Comparison of ENCODE assay signal across 2 cellular contexts in genomic region chr2:138615257-138615656, GRCh38.
TF ChIP-seq lines count a peak whose summit lies in the region.

No MANE protein-coding gene starts in this region.

TF ChIP-seq in IMR-90, 13 proteins besides CTCF, POLR2A, EP300 and RAD21:
- TF ChIP-seq CEBPB (IDR thresholded peaks at IDR 0.05; ENCODE audit: low read depth, low read length) (no peak), NFE2L2 (IDR thresholded peaks at IDR 0.05; ENCODE audit: low read depth, low read length) (no peak), BHLHE40 (IDR thresholded peaks at IDR 0.05; ENCODE audit: low read depth, low read length) (no peak), FOS (IDR thresholded peaks at IDR 0.05; ENCODE audit: low read depth, low read length) (no peak), MAFK (IDR thresholded peaks at IDR 0.05; ENCODE audit: low read depth, low read length) (no peak), ELK1 (IDR thresholded peaks at IDR 0.05; ENCODE audit: borderline replicate concordance, low read depth, low read length) (no peak), CHD1 (IDR thresholded peaks at IDR 0.05; ENCODE audit: low read depth, low read length) (no peak), MAZ (IDR thresholded peaks at IDR 0.05; ENCODE audit: borderline replicate concordance, low read depth, low read length) (no peak), RFX5 (IDR thresholded peaks at IDR 0.05; ENCODE audit: low read depth, low read length) (no peak), MXI1 (IDR thresholded peaks at IDR 0.05; ENCODE audit: borderline replicate concordance, low read depth, low read length) (no peak), USF2 (IDR thresholded peaks at IDR 0.05; ENCODE audit: low read depth, low read length) (no peak), SMC3 (IDR thresholded peaks at IDR 0.05; ENCODE audit: low read depth, low read length) (no peak), RCOR1 (IDR thresholded peaks at IDR 0.05; ENCODE audit: insufficient replicate concordance, low read length) (no peak)

TF ChIP-seq in GM12878, 131 proteins besides CTCF, POLR2A, EP300 and RAD21:
- TF ChIP-seq ZBTB40 (IDR thresholded peaks at IDR 0.05; ENCODE audit: borderline replicate concordance), result no peak
- TF ChIP-seq ZNF592 (IDR thresholded peaks at IDR 0.05), result no peak
- TF ChIP-seq RELB (IDR thresholded peaks at IDR 0.05; ENCODE audit: low read depth), result no peak
- TF ChIP-seq BRCA1 (IDR thresholded peaks at IDR 0.05; ENCODE audit: low read depth, low read length), result no peak
- no peak for TF ChIP-seq MYC (IDR thresholded peaks at IDR 0.05; ENCODE audit: insufficient read depth, insufficient read length, insufficient replicate concordance, low read length, severe bottlenecking)
- TF ChIP-seq RB1 (IDR thresholded peaks at IDR 0.05; ENCODE audit: borderline replicate concordance), result no peak
- TF ChIP-seq NR2C1 (IDR thresholded peaks at IDR 0.05), result no peak
- TF ChIP-seq MAX (IDR thresholded peaks at IDR 0.05; ENCODE audit: low read depth, low read length), result no peak
- TF ChIP-seq DPF2 (IDR thresholded peaks at IDR 0.05), result no peak
- TF ChIP-seq TBL1XR1 (IDR thresholded peaks at IDR 0.05; ENCODE audit: low read depth, low read length), result no peak
- no peak for TF ChIP-seq HDAC2 (IDR thresholded peaks at IDR 0.05)
- TF ChIP-seq GATAD2B (conservative IDR thresholded peaks at IDR 0.05; ENCODE audit: low read depth), result no peak
- TF ChIP-seq CREM (IDR thresholded peaks at IDR 0.05; ENCODE audit: low read depth), result no peak
- no peak for TF ChIP-seq NR2F1 (conservative IDR thresholded peaks at IDR 0.05)
- no peak for TF ChIP-seq KLF5 (IDR thresholded peaks at IDR 0.05; ENCODE audit: partially characterized antibody)
- TF ChIP-seq CEBPB (IDR thresholded peaks at IDR 0.05; ENCODE audit: borderline replicate concordance in 1 of 2, low read depth in 2 of 2, low read length in 2 of 2), result no peak
